1 cellular context compared by ENCODE assay signal in genomic region chr7:156379242-156380070, GRCh38.
TF ChIP-seq lines count a peak whose summit lies in the region.

No MANE protein-coding gene starts in this region.

TF ChIP-seq in HepG2, 621 proteins besides CTCF, POLR2A, EP300 and RAD21 (continued from another document and continues in another):
- TF ChIP-seq SALL1 (CRISPR knock-in tag; IDR thresholded peaks at IDR 0.05) (peak; percentile 66), PRDM15 (CRISPR knock-in tag; IDR thresholded peaks at IDR 0.05) (no peak; the same call in 1 of the 2 replicates), ZNF580 (CRISPR knock-in tag; IDR thresholded peaks at IDR 0.05; ENCODE audit: borderline replicate concordance, low read depth) (no peak), TEAD2 (CRISPR knock-in tag; IDR thresholded peaks at IDR 0.05) (no peak), ZNF674 (CRISPR knock-in tag; IDR thresholded peaks at IDR 0.05; ENCODE audit: low read depth) (no peak), TOPORS (CRISPR knock-in tag; IDR thresholded peaks at IDR 0.05) (no peak), SNAI1 (CRISPR knock-in tag; IDR thresholded peaks at IDR 0.05; ENCODE audit: borderline replicate concordance) (no peak), ZNF230 (CRISPR knock-in tag; IDR thresholded peaks at IDR 0.05) (no peak), MYC (CRISPR knock-in tag; IDR thresholded peaks at IDR 0.05; ENCODE audit: borderline replicate concordance) (no peak), FOXA3 (CRISPR knock-in tag; IDR thresholded peaks at IDR 0.05) (peak; percentile 72), ZNF430 (CRISPR knock-in tag; IDR thresholded peaks at IDR 0.05) (no peak), STAG1 (CRISPR knock-in tag; IDR thresholded peaks at IDR 0.05) (peak; percentile 11; the same call in 1 of the 2 replicates), SCMH1 (CRISPR knock-in tag; IDR thresholded peaks at IDR 0.05; ENCODE audit: borderline replicate concordance) (no peak), ZKSCAN5 (CRISPR knock-in tag; IDR thresholded peaks at IDR 0.05) (no peak), ASH2L (IDR thresholded peaks at IDR 0.05; ENCODE audit: insufficient read length, low read depth, low read length) (no peak), CHCHD3 (CRISPR knock-in tag; IDR thresholded peaks at IDR 0.05) (no peak), POLR2AphosphoS2 (IDR thresholded peaks at IDR 0.05; ENCODE audit: low read depth, low read length) (no peak), SP1 (IDR thresholded peaks at IDR 0.05) (no peak), SP1 (CRISPR knock-in tag; IDR thresholded peaks at IDR 0.05) (no peak), ZNF431 (CRISPR knock-in tag; IDR thresholded peaks at IDR 0.05; ENCODE audit: borderline replicate concordance, low read depth) (no peak), ZNF3 (CRISPR knock-in tag; IDR thresholded peaks at IDR 0.05) (no peak), ARHGAP35 (CRISPR knock-in tag; IDR thresholded peaks at IDR 0.05; ENCODE audit: borderline replicate concordance) (no peak), AKAP8 (CRISPR knock-in tag; IDR thresholded peaks at IDR 0.05) (no peak), ZFP62 (CRISPR knock-in tag; IDR thresholded peaks at IDR 0.05) (no peak), NFIC (IDR thresholded peaks at IDR 0.05; ENCODE audit: low read length) (no peak), ZNF766 (CRISPR knock-in tag; IDR thresholded peaks at IDR 0.05; ENCODE audit: borderline replicate concordance) (no peak), ONECUT2 (CRISPR knock-in tag; IDR thresholded peaks at IDR 0.05) (peak; percentile 62; the same call in 1 of the 2 replicates), ZNF264 (CRISPR knock-in tag; IDR thresholded peaks at IDR 0.05) (no peak), KDM3A (CRISPR knock-in tag; IDR thresholded peaks at IDR 0.05; ENCODE audit: low read depth) (no peak), ZNF879 (CRISPR knock-in tag; IDR thresholded peaks at IDR 0.05) (no peak), NR3C1 (CRISPR knock-in tag; IDR thresholded peaks at IDR 0.05) (no peak), KMT2A (CRISPR knock-in tag; IDR thresholded peaks at IDR 0.05) (no peak), CEBPG (CRISPR knock-in tag; IDR thresholded peaks at IDR 0.05) (0 out of 2 replicates have a peak, but pooled peaks have one; percentile 31), ATF6 (CRISPR knock-in tag; conservative IDR thresholded peaks at IDR 0.05) (no peak), ZNF709 (CRISPR knock-in tag; IDR thresholded peaks at IDR 0.05) (no peak), ZNF513 (CRISPR knock-in tag; conservative IDR thresholded peaks at IDR 0.05) (no peak), YEATS2 (CRISPR knock-in tag; IDR thresholded peaks at IDR 0.05; ENCODE audit: borderline replicate concordance) (no peak), CBX5 (CRISPR knock-in tag; IDR thresholded peaks at IDR 0.05; ENCODE audit: borderline replicate concordance) (peak; percentile 60; the same call in 1 of the 2 replicates), BORCS8-MEF2B (CRISPR knock-in tag; IDR thresholded peaks at IDR 0.05) (no peak), ZNF614 (CRISPR knock-in tag; IDR thresholded peaks at IDR 0.05; ENCODE audit: borderline replicate concordance) (peak; percentile 57; the same call in 1 of the 2 replicates), SNAPC2 (CRISPR knock-in tag; IDR thresholded peaks at IDR 0.05) (no peak), SMAD3 (CRISPR knock-in tag; IDR thresholded peaks at IDR 0.05) (no peak), DNMT3B (CRISPR knock-in tag; conservative IDR thresholded peaks at IDR 0.05) (no peak), ZNF510 (CRISPR knock-in tag; IDR thresholded peaks at IDR 0.05; ENCODE audit: low read depth) (no peak), ZNF629 (CRISPR knock-in tag; conservative IDR thresholded peaks at IDR 0.05) (no peak), HNF4G (IDR thresholded peaks at IDR 0.05; ENCODE audit: borderline replicate concordance, low read depth, low read length) (no peak), HNF4G (CRISPR knock-in tag; IDR thresholded peaks at IDR 0.05; ENCODE audit: borderline replicate concordance, low read depth) (no peak), ZFP1 (CRISPR knock-in tag; IDR thresholded peaks at IDR 0.05) (no peak), TEAD3 (CRISPR knock-in tag; optimal IDR thresholded peaks at IDR 0.05; ENCODE audit: borderline replicate concordance) (peak; percentile 74), SRY (CRISPR knock-in tag; IDR thresholded peaks at IDR 0.05) (no peak), ZNF616 (CRISPR knock-in tag; IDR thresholded peaks at IDR 0.05; ENCODE audit: low read depth) (no peak)
- TF ChIP-seq, protein P1, sequence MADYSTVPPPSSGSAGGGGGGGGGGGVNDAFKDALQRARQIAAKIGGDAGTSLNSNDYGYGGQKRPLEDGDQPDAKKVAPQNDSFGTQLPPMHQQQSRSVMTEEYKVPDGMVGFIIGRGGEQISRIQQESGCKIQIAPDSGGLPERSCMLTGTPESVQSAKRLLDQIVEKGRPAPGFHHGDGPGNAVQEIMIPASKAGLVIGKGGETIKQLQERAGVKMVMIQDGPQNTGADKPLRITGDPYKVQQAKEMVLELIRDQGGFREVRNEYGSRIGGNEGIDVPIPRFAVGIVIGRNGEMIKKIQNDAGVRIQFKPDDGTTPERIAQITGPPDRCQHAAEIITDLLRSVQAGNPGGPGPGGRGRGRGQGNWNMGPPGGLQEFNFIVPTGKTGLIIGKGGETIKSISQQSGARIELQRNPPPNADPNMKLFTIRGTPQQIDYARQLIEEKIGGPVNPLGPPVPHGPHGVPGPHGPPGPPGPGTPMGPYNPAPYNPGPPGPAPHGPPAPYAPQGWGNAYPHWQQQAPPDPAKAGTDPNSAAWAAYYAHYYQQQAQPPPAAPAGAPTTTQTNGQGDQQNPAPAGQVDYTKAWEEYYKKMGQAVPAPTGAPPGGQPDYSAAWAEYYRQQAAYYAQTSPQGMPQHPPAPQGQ (CRISPR knock-in tag; IDR thresholded peaks at IDR 0.05; ENCODE audit: borderline replicate concordance), result no peak
- TF ChIP-seq, protein P2, sequence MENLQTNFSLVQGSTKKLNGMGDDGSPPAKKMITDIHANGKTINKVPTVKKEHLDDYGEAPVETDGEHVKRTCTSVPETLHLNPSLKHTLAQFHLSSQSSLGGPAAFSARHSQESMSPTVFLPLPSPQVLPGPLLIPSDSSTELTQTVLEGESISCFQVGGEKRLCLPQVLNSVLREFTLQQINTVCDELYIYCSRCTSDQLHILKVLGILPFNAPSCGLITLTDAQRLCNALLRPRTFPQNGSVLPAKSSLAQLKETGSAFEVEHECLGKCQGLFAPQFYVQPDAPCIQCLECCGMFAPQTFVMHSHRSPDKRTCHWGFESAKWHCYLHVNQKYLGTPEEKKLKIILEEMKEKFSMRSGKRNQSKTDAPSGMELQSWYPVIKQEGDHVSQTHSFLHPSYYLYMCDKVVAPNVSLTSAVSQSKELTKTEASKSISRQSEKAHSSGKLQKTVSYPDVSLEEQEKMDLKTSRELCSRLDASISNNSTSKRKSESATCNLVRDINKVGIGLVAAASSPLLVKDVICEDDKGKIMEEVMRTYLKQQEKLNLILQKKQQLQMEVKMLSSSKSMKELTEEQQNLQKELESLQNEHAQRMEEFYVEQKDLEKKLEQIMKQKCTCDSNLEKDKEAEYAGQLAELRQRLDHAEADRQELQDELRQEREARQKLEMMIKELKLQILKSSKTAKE (CRISPR knock-in tag; IDR thresholded peaks at IDR 0.05; ENCODE audit: borderline replicate concordance), result peak; percentile 21; the same call in 1 of the 2 replicates
- TF ChIP-seq, protein P3, sequence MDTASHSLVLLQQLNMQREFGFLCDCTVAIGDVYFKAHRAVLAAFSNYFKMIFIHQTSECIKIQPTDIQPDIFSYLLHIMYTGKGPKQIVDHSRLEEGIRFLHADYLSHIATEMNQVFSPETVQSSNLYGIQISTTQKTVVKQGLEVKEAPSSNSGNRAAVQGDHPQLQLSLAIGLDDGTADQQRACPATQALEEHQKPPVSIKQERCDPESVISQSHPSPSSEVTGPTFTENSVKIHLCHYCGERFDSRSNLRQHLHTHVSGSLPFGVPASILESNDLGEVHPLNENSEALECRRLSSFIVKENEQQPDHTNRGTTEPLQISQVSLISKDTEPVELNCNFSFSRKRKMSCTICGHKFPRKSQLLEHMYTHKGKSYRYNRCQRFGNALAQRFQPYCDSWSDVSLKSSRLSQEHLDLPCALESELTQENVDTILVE (CRISPR knock-in tag; IDR thresholded peaks at IDR 0.05), result no peak
- TF ChIP-seq, protein P4, sequence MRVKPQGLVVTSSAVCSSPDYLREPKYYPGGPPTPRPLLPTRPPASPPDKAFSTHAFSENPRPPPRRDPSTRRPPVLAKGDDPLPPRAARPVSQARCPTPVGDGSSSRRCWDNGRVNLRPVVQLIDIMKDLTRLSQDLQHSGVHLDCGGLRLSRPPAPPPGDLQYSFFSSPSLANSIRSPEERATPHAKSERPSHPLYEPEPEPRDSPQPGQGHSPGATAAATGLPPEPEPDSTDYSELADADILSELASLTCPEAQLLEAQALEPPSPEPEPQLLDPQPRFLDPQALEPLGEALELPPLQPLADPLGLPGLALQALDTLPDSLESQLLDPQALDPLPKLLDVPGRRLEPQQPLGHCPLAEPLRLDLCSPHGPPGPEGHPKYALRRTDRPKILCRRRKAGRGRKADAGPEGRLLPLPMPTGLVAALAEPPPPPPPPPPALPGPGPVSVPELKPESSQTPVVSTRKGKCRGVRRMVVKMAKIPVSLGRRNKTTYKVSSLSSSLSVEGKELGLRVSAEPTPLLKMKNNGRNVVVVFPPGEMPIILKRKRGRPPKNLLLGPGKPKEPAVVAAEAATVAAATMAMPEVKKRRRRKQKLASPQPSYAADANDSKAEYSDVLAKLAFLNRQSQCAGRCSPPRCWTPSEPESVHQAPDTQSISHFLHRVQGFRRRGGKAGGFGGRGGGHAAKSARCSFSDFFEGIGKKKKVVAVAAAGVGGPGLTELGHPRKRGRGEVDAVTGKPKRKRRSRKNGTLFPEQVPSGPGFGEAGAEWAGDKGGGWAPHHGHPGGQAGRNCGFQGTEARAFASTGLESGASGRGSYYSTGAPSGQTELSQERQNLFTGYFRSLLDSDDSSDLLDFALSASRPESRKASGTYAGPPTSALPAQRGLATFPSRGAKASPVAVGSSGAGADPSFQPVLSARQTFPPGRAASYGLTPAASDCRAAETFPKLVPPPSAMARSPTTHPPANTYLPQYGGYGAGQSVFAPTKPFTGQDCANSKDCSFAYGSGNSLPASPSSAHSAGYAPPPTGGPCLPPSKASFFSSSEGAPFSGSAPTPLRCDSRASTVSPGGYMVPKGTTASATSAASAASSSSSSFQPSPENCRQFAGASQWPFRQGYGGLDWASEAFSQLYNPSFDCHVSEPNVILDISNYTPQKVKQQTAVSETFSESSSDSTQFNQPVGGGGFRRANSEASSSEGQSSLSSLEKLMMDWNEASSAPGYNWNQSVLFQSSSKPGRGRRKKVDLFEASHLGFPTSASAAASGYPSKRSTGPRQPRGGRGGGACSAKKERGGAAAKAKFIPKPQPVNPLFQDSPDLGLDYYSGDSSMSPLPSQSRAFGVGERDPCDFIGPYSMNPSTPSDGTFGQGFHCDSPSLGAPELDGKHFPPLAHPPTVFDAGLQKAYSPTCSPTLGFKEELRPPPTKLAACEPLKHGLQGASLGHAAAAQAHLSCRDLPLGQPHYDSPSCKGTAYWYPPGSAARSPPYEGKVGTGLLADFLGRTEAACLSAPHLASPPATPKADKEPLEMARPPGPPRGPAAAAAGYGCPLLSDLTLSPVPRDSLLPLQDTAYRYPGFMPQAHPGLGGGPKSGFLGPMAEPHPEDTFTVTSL (CRISPR knock-in tag; IDR thresholded peaks at IDR 0.05; ENCODE audit: borderline replicate concordance), result peak; percentile 59; the same call in 1 of the 2 replicates
